Comparison of ENCODE assay signal across 13 cellular contexts in the genomic region with DNA sequence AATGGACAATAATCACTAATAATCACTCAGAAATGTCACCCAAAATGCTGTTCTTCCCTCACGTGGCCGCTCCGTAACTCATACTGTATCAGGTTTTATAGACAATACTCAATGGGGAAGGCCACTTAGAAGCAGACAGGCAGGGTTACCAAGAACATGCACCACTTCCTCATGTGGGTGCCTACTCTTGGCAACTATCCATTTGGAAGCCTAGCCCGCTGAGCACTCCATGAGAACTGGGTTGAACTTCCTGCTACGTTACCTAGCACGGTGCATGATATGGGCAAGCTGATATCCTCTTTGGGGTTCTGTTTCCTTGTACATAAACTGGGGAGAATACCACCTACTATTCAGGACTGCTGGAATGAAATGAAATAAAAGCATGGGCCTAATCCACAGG. TPM values are rescaled to one million over a fixed set of nuclear protein-coding genes. Genes with fewer than 3 reads are reported as not detected.
DNase-seq lines count a peak whose midpoint lies in the region; ATAC-seq, FAIRE-seq and TF ChIP-seq lines count a peak whose summit lies in the region.
"Had no signal": no experiment of that assay in that cellular context is flagged by ENCODE, and none has a peak within 500 bp of the region (broad histone marks: within the 10 kb centered on the region; RNA-seq: fewer than 3 reads in every experiment).

No MANE protein-coding gene starts in this region.

- H3K36me3 Mint-ChIP-seq in T-helper 17 cell (ENCODE audit: low read depth), result peaks cover 19% of the 10 kb centered on the region

- no peak for FAIRE-seq in kidney (lab: Jason Lieb, UNC)

- DNase-seq in HK-2 (ENCODE audit: unreplicated experiment) (peak; percentile 20), RWPE2 (ENCODE audit: low spot score) (no peak), kidney (no peak), sciatic nerve (ENCODE audit: low spot score) (no peak), activated gamma-delta T cell treated with Interleukin-2 at 50 U/mL for 16 hours (no peak), T-helper 17 cell (no peak), foreskin fibroblast (no peak)
- DNase-seq in central memory CD4-positive, alpha-beta T cell, result no peak
- DNase-seq: activated CD4-positive, alpha-beta T cell treated with anti-CD3 and anti-CD28 coated beads for 48 hours; endodermal cell; NCI-H1930 had no signal

- H3K27ac ChIP-seq in RWPE2 (ENCODE audit: poor library complexity, severe bottlenecking), result no peak overlapping the region
- H3K27ac ChIP-seq in kidney (ENCODE audit: low read depth in 2 of 2, low read length in 2 of 2), result peak overlapping the region; percentile 49 to 56

- H3K4me3 ChIP-seq in RWPE2 (ENCODE audit: severe bottlenecking) (no peak overlapping the region), kidney (ENCODE audit: low read length in 2 of 2) (no peak overlapping the region), foreskin fibroblast (ENCODE audit: low read depth in 1 of 2, low read length in 2 of 2) (no peak overlapping the region)

- intact Hi-C loops in kidney (cut with DNase I), result no loop called here
- intact Hi-C loops in sciatic nerve (cut with DNase I), result no loop called here

- H3K27ac Mint-ChIP-seq in T-helper 17 cell, result no peak overlapping the region
- H3K27ac Mint-ChIP-seq: activated T-helper 17 cell treated with anti-CD3 and anti-CD28 coated beads, Interleukin-2, amount 50 U/mL, for 72 hours; endodermal cell; mesothelial cell of epicardium had no signal

- H3K27me3 Mint-ChIP-seq in T-helper 17 cell, result no peaks in the 10 kb centered on the region
- H3K27me3 Mint-ChIP-seq: activated T-helper 17 cell treated with anti-CD3 and anti-CD28 coated beads, Interleukin-2, amount 50 U/mL, for 72 hours had no signal

- ATAC-seq in RWPE2 (ENCODE audit: low read depth) (0 out of 3 replicates have a peak, but pooled peaks have one; percentile 25), sciatic nerve (peak; percentile 62), T-helper 17 cell (no peak)
- ATAC-seq: activated T-helper 17 cell treated with anti-CD3 and anti-CD28 coated beads, Interleukin-2, amount 50 U/mL, for 72 hours had no signal

- no peaks in the 10 kb centered on the region for H3K27me3 ChIP-seq in RWPE2 (ENCODE audit: insufficient read depth, poor library complexity, severe bottlenecking)

- TF ChIP-seq CTCF in RWPE2 (IDR thresholded peaks at IDR 0.05; ENCODE audit: poor library complexity, severe bottlenecking), result no peak
- no peak for TF ChIP-seq CTCF in kidney (IDR thresholded peaks at IDR 0.05; ENCODE audit: borderline replicate concordance, extremely low read depth, insufficient read depth)
- TF ChIP-seq CTCF in foreskin fibroblast (IDR thresholded peaks at IDR 0.05; ENCODE audit: low read depth, low read length), result no peak

- no peak overlapping the region for H3K4me3 Mint-ChIP-seq in T-helper 17 cell
- H3K4me3 Mint-ChIP-seq: activated T-helper 17 cell treated with anti-CD3 and anti-CD28 coated beads, Interleukin-2, amount 50 U/mL, for 72 hours; endodermal cell; mesothelial cell of epicardium had no signal

- peaks cover 15% of the 10 kb centered on the region for H3K4me1 Mint-ChIP-seq in T-helper 17 cell
- H3K4me1 Mint-ChIP-seq: mesothelial cell of epicardium had no signal

- H3K9me3 ChIP-seq in RWPE2 (ENCODE audit: severe bottlenecking) (no peaks in the 10 kb centered on the region), kidney (ENCODE audit: control insufficient read depth in 1 of 2, low read length in 2 of 2) (no peaks in the 10 kb centered on the region), T-helper 17 cell (ENCODE audit: control insufficient read depth, low read length, poor library complexity, severe bottlenecking) (no peaks in the 10 kb centered on the region)

- peaks cover 97% of the 10 kb centered on the region for H3K36me3 ChIP-seq in RWPE2 (ENCODE audit: low read depth)
- peaks cover 0 to 4% of the 10 kb centered on the region in 2 donors for H3K36me3 ChIP-seq in kidney (ENCODE audit: control insufficient read depth in 1 of 2, insufficient read depth in 2 of 2, low read length in 2 of 2)

- H3K9ac ChIP-seq in kidney (ENCODE audit: low read length in 2 of 2), result no peak overlapping the region

- H3K4me1 ChIP-seq in RWPE2 (ENCODE audit: insufficient read depth, poor library complexity, severe bottlenecking) (no peaks in the 10 kb centered on the region), kidney (ENCODE audit: control insufficient read depth in 1 of 2, insufficient read depth in 1 of 2, low read depth in 1 of 2, low read length in 2 of 2) (peaks cover 19 to 23% of the 10 kb centered on the region in 2 donors)

RNA-seq across cellular contexts. Expression of a gene that starts 14.3 kb away (rescaled TPM):
- total RNA-seq in kidney, result 133 TPM
- polyA plus RNA-seq in kidney (ENCODE audit: insufficient read depth, low read depth, low replicate concordance), result 123 TPM
- 65.4 TPM for total RNA-seq in sciatic nerve
- total RNA-seq in T-helper 17 cell, result 10 to 100 TPM; 40.1 to 54.5 TPM
